Comparison of ENCODE assay signal across 21 cellular contexts in genomic region chr12:112342587-112342986, GRCh38.
"Had no signal": no experiment of that assay in that cellular context is flagged by ENCODE, and none has a peak within 500 bp of the region (broad histone marks: within the 10 kb centered on the region; RNA-seq: fewer than 3 reads in every experiment).

No MANE protein-coding gene starts in this region.

- DNase-seq: activated CD4-positive, alpha-beta T cell treated with anti-CD3 and anti-CD28 coated beads for 1 hour; activated CD8-positive, alpha-beta memory T cell treated with anti-CD3 and anti-CD28 coated beads for 24 hours; activated CD8-positive, alpha-beta memory T cell treated with anti-CD3 and anti-CD28 coated beads, Interleukin-2, amount 50 U/mL, for 48 hours; activated effector memory CD4-positive, alpha-beta T cell treated with anti-CD3 and anti-CD28 coated beads, Interleukin-2, amount 50 U/mL, for 16 hours; activated T-cell treated with anti-CD3 and anti-CD28 coated beads, Interleukin-2, amount 50 U/mL, for 72 hours; heart right ventricle; immature natural killer cell; kidney glomerular epithelial cell; left ventricle myocardium inferior; stimulated activated CD4-positive, alpha-beta T cell treated with anti-CD3 and anti-CD28 coated beads, Interleukin-2, amount 100 ng/mL, for 24 hours had no signal

- H3K27ac ChIP-seq: ascending aorta, breast epithelium, coronary artery, heart right ventricle, left ventricle myocardium inferior, neural progenitor cell, prostate gland, right atrium auricular region, tibial nerve had no signal

- ATAC-seq: activated T-cell treated with anti-CD3 and anti-CD28 coated beads, Interleukin-2, amount 50 U/mL, for 72 hours; esophagus mucosa; heart right ventricle had no signal

- H3K27me3 ChIP-seq: ascending aorta, breast epithelium, heart right ventricle, neural progenitor cell, right atrium auricular region, tibial nerve had no signal

- H3K36me3 Mint-ChIP-seq: activated naive CD4-positive, alpha-beta T cell treated with anti-CD3 and anti-CD28 coated beads, Interleukin-2, amount 50 U/mL, for 24 hours; immature natural killer cell had no signal

- H3K9ac ChIP-seq: neural progenitor cell had no signal

- FAIRE-seq: urothelium cell line had no signal

- H3K36me3 ChIP-seq: breast epithelium, neural progenitor cell, prostate gland, right atrium auricular region had no signal

- H2AFZ ChIP-seq: neural progenitor cell had no signal

- H3K9me3 ChIP-seq: ascending aorta, breast epithelium, prostate gland, right atrium auricular region, tibial nerve had no signal

- H3K27ac Mint-ChIP-seq: activated naive CD4-positive, alpha-beta T cell treated with anti-CD3 and anti-CD28 coated beads, Interleukin-2, amount 50 U/mL, for 24 hours; neural progenitor cell; stimulated activated naive CD8-positive, alpha-beta T cell treated with anti-CD3 and anti-CD28 coated beads, Interleukin-15, Interleukin-2, amounts not matched to agents 100 ng/mL and 50 ng/mL, for 24 hours had no signal

- H3K4me1 ChIP-seq: ascending aorta, breast epithelium, prostate gland, right atrium auricular region had no signal

- H3K27me3 Mint-ChIP-seq: activated naive CD4-positive, alpha-beta T cell treated with anti-CD3 and anti-CD28 coated beads, Interleukin-2, amount 50 U/mL, for 24 hours; stimulated activated naive CD8-positive, alpha-beta T cell treated with anti-CD3 and anti-CD28 coated beads, Interleukin-15, Interleukin-2, amounts not matched to agents 100 ng/mL and 50 ng/mL, for 24 hours had no signal

- H3K4me2 ChIP-seq: neural progenitor cell had no signal

- H3K4me3 Mint-ChIP-seq: activated naive CD4-positive, alpha-beta T cell treated with anti-CD3 and anti-CD28 coated beads, Interleukin-2, amount 50 U/mL, for 24 hours; activated T-cell treated with anti-CD3 and anti-CD28 coated beads, Interleukin-2, amount 50 U/mL, for 72 hours; immature natural killer cell; neural progenitor cell; stimulated activated naive CD8-positive, alpha-beta T cell treated with anti-CD3 and anti-CD28 coated beads, Interleukin-15, Interleukin-2, amounts not matched to agents 100 ng/mL and 50 ng/mL, for 24 hours had no signal

- H3K9me3 Mint-ChIP-seq: activated naive CD4-positive, alpha-beta T cell treated with anti-CD3 and anti-CD28 coated beads, Interleukin-2, amount 50 U/mL, for 24 hours; activated T-cell treated with anti-CD3 and anti-CD28 coated beads, Interleukin-2, amount 50 U/mL, for 72 hours; immature natural killer cell; neural progenitor cell; stimulated activated naive CD8-positive, alpha-beta T cell treated with anti-CD3 and anti-CD28 coated beads, Interleukin-15, Interleukin-2, amounts not matched to agents 100 ng/mL and 50 ng/mL, for 24 hours had no signal

- H3K4me3 ChIP-seq: ascending aorta, breast epithelium, coronary artery, heart right ventricle, left ventricle myocardium inferior, neural progenitor cell, prostate gland, right atrium auricular region, tibial nerve had no signal
